In the genomic region with DNA sequence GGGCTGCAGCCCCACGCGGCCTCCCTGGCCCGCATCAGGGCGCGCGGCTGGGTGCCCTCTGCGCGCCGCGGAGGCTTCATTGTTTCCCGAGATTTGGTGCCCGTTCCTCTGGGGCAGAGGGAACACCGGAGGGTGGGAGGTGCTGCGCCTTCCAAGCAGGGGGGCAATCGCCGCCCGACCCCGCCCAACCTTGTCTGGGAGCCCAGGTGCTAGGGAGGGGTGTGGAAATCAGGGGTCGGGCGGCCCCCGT, we compare ENCODE assay signal across 9 cellular contexts. TPM values are rescaled to one million over a fixed set of nuclear protein-coding genes. Genes with fewer than 3 reads are reported as not detected.
DNase-seq lines count a peak whose midpoint lies in the region; ATAC-seq lines count a peak whose summit lies in the region.
"Had no signal": no experiment of that assay in that cellular context is flagged by ENCODE, and none has a peak within 500 bp of the region (broad histone marks: within the 10 kb centered on the region; RNA-seq: fewer than 3 reads in every experiment).

No MANE protein-coding gene starts in this region.

- H3K27me3 Mint-ChIP-seq in activated T-helper 2 cell treated with anti-CD3 and anti-CD28 coated beads, Interferon-gamma antibody, Interleukin-2, Interleukin-4, amounts not matched to agents 10 μg/mL and 5 μg/mL and 100 μg/mL, durations not matched to agents 14 hours and 24 hours and 36 hours (ENCODE audit: low read depth), result peaks cover 62% of the 10 kb centered on the region

- intact Hi-C loops in activated T-helper 2 cell treated with anti-CD3 and anti-CD28 coated beads, Interferon-gamma antibody, Interleukin-2, Interleukin-4, amounts not matched to agents 10 μg/mL and 5 μg/mL and 100 μg/mL, durations not matched to agents 14 hours and 24 hours and 36 hours (cut with micrococcal nuclease), result loop anchor here (1.0 to 10.0 kb wide), 4 partner anchors 28 to 329 kb away; no protein-coding TSS in a partner anchor

- H3K9me3 ChIP-seq in iPS-15b (ENCODE audit: control insufficient read depth, insufficient read depth, low read length), result no peaks in the 10 kb centered on the region
- no peaks in the 10 kb centered on the region for H3K9me3 ChIP-seq in stomach smooth muscle (ENCODE audit: control insufficient read depth in 2 of 2, low read length in 2 of 2)

- no peaks in the 10 kb centered on the region for H3K36me3 Mint-ChIP-seq in activated T-helper 2 cell treated with anti-CD3 and anti-CD28 coated beads, Interferon-gamma antibody, Interleukin-2, Interleukin-4, amounts not matched to agents 10 μg/mL and 5 μg/mL and 100 μg/mL, durations not matched to agents 14 hours and 24 hours and 36 hours (ENCODE audit: low read depth)
- H3K36me3 Mint-ChIP-seq: natural killer cell treated with Interleukin-12 subunit alpha and Interleukin-12 subunit beta and Interleukin-15 and Interleukin-18, amount 100 ng/mL, for 72 hours had no signal

- H3K9ac ChIP-seq in iPS-15b (ENCODE audit: low read depth, low read length), result no peak overlapping the region
- H3K9ac ChIP-seq in stomach smooth muscle (ENCODE audit: low read length in 2 of 2), result peak overlapping the region in 1 of 2 donors; percentile 53

- H3K4me3 Mint-ChIP-seq in activated T-helper 2 cell treated with anti-CD3 and anti-CD28 coated beads, Interferon-gamma antibody, Interleukin-2, Interleukin-4, amounts not matched to agents 10 μg/mL and 5 μg/mL and 100 μg/mL, durations not matched to agents 14 hours and 24 hours and 36 hours (ENCODE audit: low read depth), result peak overlapping the region; percentile 50
- H3K4me3 Mint-ChIP-seq: activated B cell treated with CpG ODN at 0.5 μM for 24 hours had no signal

- H3K27ac Mint-ChIP-seq in activated T-helper 2 cell treated with anti-CD3 and anti-CD28 coated beads, Interferon-gamma antibody, Interleukin-2, Interleukin-4, amounts not matched to agents 10 μg/mL and 5 μg/mL and 100 μg/mL, durations not matched to agents 14 hours and 24 hours and 36 hours, result no peak overlapping the region
- H3K27ac Mint-ChIP-seq: activated B cell treated with CpG ODN at 0.5 μM for 24 hours; natural killer cell treated with Interleukin-12 subunit alpha and Interleukin-12 subunit beta and Interleukin-15 and Interleukin-18, amount 100 ng/mL, for 72 hours had no signal

- H3K4me3 ChIP-seq in iPS-15b (ENCODE audit: low read depth, low read length) (peak overlapping the region; percentile 83), stomach smooth muscle (ENCODE audit: low read length in 2 of 2) (peak overlapping the region; percentile 77 to 85)

- H3K27me3 ChIP-seq in iPS-15b (ENCODE audit: control insufficient read depth, insufficient read depth, low read length) (peaks cover 59% of the 10 kb centered on the region), stomach smooth muscle (ENCODE audit: control insufficient read depth in 1 of 2, insufficient read depth in 2 of 2, low read length in 2 of 2) (no peaks in the 10 kb centered on the region)

- H3K9me3 Mint-ChIP-seq in activated T-helper 2 cell treated with anti-CD3 and anti-CD28 coated beads, Interferon-gamma antibody, Interleukin-2, Interleukin-4, amounts not matched to agents 10 μg/mL and 5 μg/mL and 100 μg/mL, durations not matched to agents 14 hours and 24 hours and 36 hours, result no peaks in the 10 kb centered on the region
- H3K9me3 Mint-ChIP-seq: activated B cell treated with CpG ODN at 0.5 μM for 24 hours; natural killer cell treated with Interleukin-12 subunit alpha and Interleukin-12 subunit beta and Interleukin-15 and Interleukin-18, amount 100 ng/mL, for 72 hours had no signal

- H3K36me3 ChIP-seq in iPS-15b (ENCODE audit: control insufficient read depth, insufficient read depth, low read length) (no peaks in the 10 kb centered on the region), stomach smooth muscle (ENCODE audit: control insufficient read depth in 2 of 2, insufficient read depth in 2 of 2, low read length in 2 of 2) (no peaks in the 10 kb centered on the region)

- peak overlapping the region; percentile 70 for H3K27ac ChIP-seq in stomach smooth muscle (ENCODE audit: low read length)

- DNase-seq in HCEC 1CT, result peak; percentile 38
- DNase-seq in activated T-helper 2 cell treated with anti-CD3 and anti-CD28 coated beads, Interferon-gamma antibody, Interleukin-2, Interleukin-4, amounts not matched to agents 10 μg/mL and 5 μg/mL and 100 μg/mL, durations not matched to agents 14 hours and 24 hours and 36 hours (ENCODE audit: low spot score), result no peak
- DNase-seq in NCI-H82 treated with DMSO at 0.1 percent for 48 hours (lab: John Stamatoyannopoulos, UW; ENCODE audit: unreplicated experiment), result no peak
- DNase-seq: activated B cell treated with CpG ODN at 0.5 μM for 24 hours had no signal

- no peak for ATAC-seq in HG02885 (IDR thresholded peaks at IDR 0.05; ENCODE audit: poor library complexity, unreplicated experiment)
- no peak for ATAC-seq in HG03442 (IDR thresholded peaks at IDR 0.05; ENCODE audit: unreplicated experiment)

- peaks cover 33% of the 10 kb centered on the region for H3K4me1 Mint-ChIP-seq in activated T-helper 2 cell treated with anti-CD3 and anti-CD28 coated beads, Interferon-gamma antibody, Interleukin-2, Interleukin-4, amounts not matched to agents 10 μg/mL and 5 μg/mL and 100 μg/mL, durations not matched to agents 14 hours and 24 hours and 36 hours (ENCODE audit: low read depth)

- peaks cover 10% of the 10 kb centered on the region for H3K4me1 ChIP-seq in iPS-15b (ENCODE audit: control insufficient read depth, insufficient read depth, low read length)
- H3K4me1 ChIP-seq in stomach smooth muscle (ENCODE audit: control insufficient read depth, insufficient read depth, low read length), result peaks cover 29% of the 10 kb centered on the region

RNA-seq across cellular contexts. Expression of a gene that starts 1.0 kb away (rescaled TPM):
- total RNA-seq in activated T-helper 2 cell treated with anti-CD3 and anti-CD28 coated beads, Interferon-gamma antibody, Interleukin-2, Interleukin-4, amounts not matched to agents 10 μg/mL and 5 μg/mL and 100 μg/mL, durations not matched to agents 14 hours and 24 hours and 36 hours, result 6.1 and 6.6 TPM in 2 replicates
- total RNA-seq: activated B cell treated with CpG ODN at 0.5 μM for 24 hours had no signal
